1 cellular context compared by ENCODE assay signal in genomic region chr12:48969847-48970701, GRCh38.
TF ChIP-seq lines count a peak whose summit lies in the region.

No MANE protein-coding gene starts in this region.

TF ChIP-seq in HepG2, 621 proteins besides CTCF, POLR2A, EP300 and RAD21 (continued from another document and continues in another):
- no peak for TF ChIP-seq ZNF318 (CRISPR knock-in tag; IDR thresholded peaks at IDR 0.05)
- TF ChIP-seq KAT8 (CRISPR knock-in tag; IDR thresholded peaks at IDR 0.05), result no peak
- TF ChIP-seq, protein P1, sequence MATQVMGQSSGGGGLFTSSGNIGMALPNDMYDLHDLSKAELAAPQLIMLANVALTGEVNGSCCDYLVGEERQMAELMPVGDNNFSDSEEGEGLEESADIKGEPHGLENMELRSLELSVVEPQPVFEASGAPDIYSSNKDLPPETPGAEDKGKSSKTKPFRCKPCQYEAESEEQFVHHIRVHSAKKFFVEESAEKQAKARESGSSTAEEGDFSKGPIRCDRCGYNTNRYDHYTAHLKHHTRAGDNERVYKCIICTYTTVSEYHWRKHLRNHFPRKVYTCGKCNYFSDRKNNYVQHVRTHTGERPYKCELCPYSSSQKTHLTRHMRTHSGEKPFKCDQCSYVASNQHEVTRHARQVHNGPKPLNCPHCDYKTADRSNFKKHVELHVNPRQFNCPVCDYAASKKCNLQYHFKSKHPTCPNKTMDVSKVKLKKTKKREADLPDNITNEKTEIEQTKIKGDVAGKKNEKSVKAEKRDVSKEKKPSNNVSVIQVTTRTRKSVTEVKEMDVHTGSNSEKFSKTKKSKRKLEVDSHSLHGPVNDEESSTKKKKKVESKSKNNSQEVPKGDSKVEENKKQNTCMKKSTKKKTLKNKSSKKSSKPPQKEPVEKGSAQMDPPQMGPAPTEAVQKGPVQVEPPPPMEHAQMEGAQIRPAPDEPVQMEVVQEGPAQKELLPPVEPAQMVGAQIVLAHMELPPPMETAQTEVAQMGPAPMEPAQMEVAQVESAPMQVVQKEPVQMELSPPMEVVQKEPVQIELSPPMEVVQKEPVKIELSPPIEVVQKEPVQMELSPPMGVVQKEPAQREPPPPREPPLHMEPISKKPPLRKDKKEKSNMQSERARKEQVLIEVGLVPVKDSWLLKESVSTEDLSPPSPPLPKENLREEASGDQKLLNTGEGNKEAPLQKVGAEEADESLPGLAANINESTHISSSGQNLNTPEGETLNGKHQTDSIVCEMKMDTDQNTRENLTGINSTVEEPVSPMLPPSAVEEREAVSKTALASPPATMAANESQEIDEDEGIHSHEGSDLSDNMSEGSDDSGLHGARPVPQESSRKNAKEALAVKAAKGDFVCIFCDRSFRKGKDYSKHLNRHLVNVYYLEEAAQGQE (IDR thresholded peaks at IDR 0.05; ENCODE audit: borderline replicate concordance in 1 of 2, low read depth in 1 of 2, low read length in 2 of 2), result no peak
- TF ChIP-seq MED8 (CRISPR knock-in tag; IDR thresholded peaks at IDR 0.05; ENCODE audit: insufficient replicate concordance), result no peak
- no peak for TF ChIP-seq XRCC5 (optimal IDR thresholded peaks at IDR 0.05; ENCODE audit: low read length)
- TF ChIP-seq SIN3B (IDR thresholded peaks at IDR 0.05; ENCODE audit: low read length), result no peak
- 0 out of 2 replicates have a peak, but pooled peaks have one; percentile 73 for TF ChIP-seq ZFP82 (CRISPR knock-in tag; IDR thresholded peaks at IDR 0.05; ENCODE audit: borderline replicate concordance)
- TF ChIP-seq, protein P2, sequence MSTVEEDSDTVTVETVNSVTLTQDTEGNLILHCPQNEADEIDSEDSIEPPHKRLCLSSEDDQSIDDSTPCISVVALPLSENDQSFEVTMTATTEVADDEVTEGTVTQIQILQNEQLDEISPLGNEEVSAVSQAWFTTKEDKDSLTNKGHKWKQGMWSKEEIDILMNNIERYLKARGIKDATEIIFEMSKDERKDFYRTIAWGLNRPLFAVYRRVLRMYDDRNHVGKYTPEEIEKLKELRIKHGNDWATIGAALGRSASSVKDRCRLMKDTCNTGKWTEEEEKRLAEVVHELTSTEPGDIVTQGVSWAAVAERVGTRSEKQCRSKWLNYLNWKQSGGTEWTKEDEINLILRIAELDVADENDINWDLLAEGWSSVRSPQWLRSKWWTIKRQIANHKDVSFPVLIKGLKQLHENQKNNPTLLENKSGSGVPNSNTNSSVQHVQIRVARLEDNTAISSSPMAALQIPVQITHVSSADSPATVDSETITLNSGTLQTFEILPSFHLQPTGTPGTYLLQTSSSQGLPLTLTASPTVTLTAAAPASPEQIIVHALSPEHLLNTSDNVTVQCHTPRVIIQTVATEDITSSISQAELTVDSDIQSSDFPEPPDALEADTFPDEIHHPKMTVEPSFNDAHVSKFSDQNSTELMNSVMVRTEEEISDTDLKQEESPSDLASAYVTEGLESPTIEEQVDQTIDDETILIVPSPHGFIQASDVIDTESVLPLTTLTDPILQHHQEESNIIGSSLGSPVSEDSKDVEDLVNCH (CRISPR knock-in tag; IDR thresholded peaks at IDR 0.05), result no peak
- TF ChIP-seq RELA (CRISPR knock-in tag; IDR thresholded peaks at IDR 0.05), result no peak
- TF ChIP-seq KDM5A (IDR thresholded peaks at IDR 0.05; ENCODE audit: borderline replicate concordance, low read length), result no peak
- TF ChIP-seq STAT5B (CRISPR knock-in tag; IDR thresholded peaks at IDR 0.05), result no peak
- TF ChIP-seq FOXP1 (IDR thresholded peaks at IDR 0.05), result no peak
- TF ChIP-seq FOXP1 (CRISPR knock-in tag; IDR thresholded peaks at IDR 0.05), result no peak
- no peak for TF ChIP-seq ZNF24 (IDR thresholded peaks at IDR 0.05)
- TF ChIP-seq SIX1 (CRISPR knock-in tag; IDR thresholded peaks at IDR 0.05; ENCODE audit: borderline replicate concordance), result no peak
- TF ChIP-seq, protein P3, sequence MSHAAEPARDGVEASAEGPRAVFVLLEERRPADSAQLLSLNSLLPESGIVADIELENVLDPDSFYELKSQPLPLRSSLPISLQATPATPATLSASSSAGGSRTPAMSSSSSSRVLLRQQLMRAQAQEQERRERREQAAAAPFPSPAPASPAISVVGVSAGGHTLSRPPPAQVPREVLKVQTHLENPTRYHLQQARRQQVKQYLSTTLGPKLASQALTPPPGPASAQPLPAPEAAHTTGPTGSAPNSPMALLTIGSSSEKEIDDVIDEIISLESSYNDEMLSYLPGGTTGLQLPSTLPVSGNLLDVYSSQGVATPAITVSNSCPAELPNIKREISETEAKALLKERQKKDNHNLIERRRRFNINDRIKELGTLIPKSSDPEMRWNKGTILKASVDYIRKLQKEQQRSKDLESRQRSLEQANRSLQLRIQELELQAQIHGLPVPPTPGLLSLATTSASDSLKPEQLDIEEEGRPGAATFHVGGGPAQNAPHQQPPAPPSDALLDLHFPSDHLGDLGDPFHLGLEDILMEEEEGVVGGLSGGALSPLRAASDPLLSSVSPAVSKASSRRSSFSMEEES (CRISPR knock-in tag; IDR thresholded peaks at IDR 0.05), result no peak
- peak; percentile 61 for TF ChIP-seq ZFY (CRISPR knock-in tag; IDR thresholded peaks at IDR 0.05)
- no peak for TF ChIP-seq NR2C2 (CRISPR knock-in tag; IDR thresholded peaks at IDR 0.05; ENCODE audit: borderline replicate concordance)
- no peak for TF ChIP-seq U2AF1 (optimal IDR thresholded peaks at IDR 0.05; ENCODE audit: low read depth, low read length)
- no peak for TF ChIP-seq ZNF652 (CRISPR knock-in tag; IDR thresholded peaks at IDR 0.05; ENCODE audit: borderline replicate concordance, low read depth)
- TF ChIP-seq ZNF556 (CRISPR knock-in tag; IDR thresholded peaks at IDR 0.05; ENCODE audit: borderline replicate concordance), result no peak
- 0 out of 2 replicates have a peak, but pooled peaks have one; percentile 54 for TF ChIP-seq MEIS1 (CRISPR knock-in tag; IDR thresholded peaks at IDR 0.05; ENCODE audit: borderline replicate concordance)
- TF ChIP-seq ZMAT3 (CRISPR knock-in tag; conservative IDR thresholded peaks at IDR 0.05), result no peak
- TF ChIP-seq, protein P4, sequence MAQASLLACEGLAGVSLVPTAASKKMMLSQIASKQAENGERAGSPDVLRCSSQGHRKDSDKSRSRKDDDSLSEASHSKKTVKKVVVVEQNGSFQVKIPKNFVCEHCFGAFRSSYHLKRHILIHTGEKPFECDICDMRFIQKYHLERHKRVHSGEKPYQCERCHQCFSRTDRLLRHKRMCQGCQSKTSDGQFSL (CRISPR knock-in tag; IDR thresholded peaks at IDR 0.05), result no peak
- no peak for TF ChIP-seq ZNF343 (CRISPR knock-in tag; IDR thresholded peaks at IDR 0.05)
- no peak for TF ChIP-seq KDM3A (CRISPR knock-in tag; IDR thresholded peaks at IDR 0.05; ENCODE audit: low read depth)
- no peak for TF ChIP-seq SRY (CRISPR knock-in tag; IDR thresholded peaks at IDR 0.05)
- no peak for TF ChIP-seq FOXO4 (CRISPR knock-in tag; conservative IDR thresholded peaks at IDR 0.05)
- TF ChIP-seq ZBTB42 (CRISPR knock-in tag; IDR thresholded peaks at IDR 0.05), result no peak
- no peak for TF ChIP-seq CCAR2 (optimal IDR thresholded peaks at IDR 0.05; ENCODE audit: low read depth, low read length)
- no peak for TF ChIP-seq FOXM1 (CRISPR knock-in tag; IDR thresholded peaks at IDR 0.05)
- TF ChIP-seq TERF1 (CRISPR knock-in tag; IDR thresholded peaks at IDR 0.05), result no peak
- TF ChIP-seq ATM (IDR thresholded peaks at IDR 0.05; ENCODE audit: borderline replicate concordance), result no peak
- no peak for TF ChIP-seq NR3C1 (CRISPR knock-in tag; IDR thresholded peaks at IDR 0.05)
- no peak for TF ChIP-seq THYN1 (CRISPR knock-in tag; IDR thresholded peaks at IDR 0.05; ENCODE audit: borderline replicate concordance, low read depth)
- TF ChIP-seq, protein P5, sequence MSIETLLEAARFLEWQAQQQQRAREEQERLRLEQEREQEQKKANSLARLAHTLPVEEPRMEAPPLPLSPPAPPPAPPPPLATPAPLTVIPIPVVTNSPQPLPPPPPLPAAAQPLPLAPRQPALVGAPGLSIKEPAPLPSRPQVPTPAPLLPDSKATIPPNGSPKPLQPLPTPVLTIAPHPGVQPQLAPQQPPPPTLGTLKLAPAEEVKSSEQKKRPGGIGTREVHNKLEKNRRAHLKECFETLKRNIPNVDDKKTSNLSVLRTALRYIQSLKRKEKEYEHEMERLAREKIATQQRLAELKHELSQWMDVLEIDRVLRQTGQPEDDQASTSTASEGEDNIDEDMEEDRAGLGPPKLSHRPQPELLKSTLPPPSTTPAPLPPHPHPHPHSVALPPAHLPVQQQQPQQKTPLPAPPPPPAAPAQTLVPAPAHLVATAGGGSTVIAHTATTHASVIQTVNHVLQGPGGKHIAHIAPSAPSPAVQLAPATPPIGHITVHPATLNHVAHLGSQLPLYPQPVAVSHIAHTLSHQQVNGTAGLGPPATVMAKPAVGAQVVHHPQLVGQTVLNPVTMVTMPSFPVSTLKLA (IDR thresholded peaks at IDR 0.05), result no peak
- no peak for TF ChIP-seq ZNF44 (CRISPR knock-in tag; IDR thresholded peaks at IDR 0.05)
- no peak for TF ChIP-seq SMARCE1 (IDR thresholded peaks at IDR 0.05; ENCODE audit: borderline replicate concordance)
- no peak for TF ChIP-seq SRSF9 (IDR thresholded peaks at IDR 0.05; ENCODE audit: borderline replicate concordance, insufficient read depth, low read depth, low read length, poor library complexity, severe bottlenecking)
- no peak for TF ChIP-seq ZNF674 (CRISPR knock-in tag; IDR thresholded peaks at IDR 0.05; ENCODE audit: low read depth)
- TF ChIP-seq EEA1 (CRISPR knock-in tag; IDR thresholded peaks at IDR 0.05; ENCODE audit: borderline replicate concordance), result no peak
- TF ChIP-seq XBP1 (CRISPR knock-in tag; IDR thresholded peaks at IDR 0.05), result no peak
- TF ChIP-seq RNF2 (conservative IDR thresholded peaks at IDR 0.05; ENCODE audit: low read depth), result 0 out of 2 replicates have a peak, but pooled peaks have one; percentile 45
- no peak for TF ChIP-seq HHEX (CRISPR knock-in tag; IDR thresholded peaks at IDR 0.05)
